Comparison of ENCODE assay signal across 10 cellular contexts in the genomic region with DNA sequence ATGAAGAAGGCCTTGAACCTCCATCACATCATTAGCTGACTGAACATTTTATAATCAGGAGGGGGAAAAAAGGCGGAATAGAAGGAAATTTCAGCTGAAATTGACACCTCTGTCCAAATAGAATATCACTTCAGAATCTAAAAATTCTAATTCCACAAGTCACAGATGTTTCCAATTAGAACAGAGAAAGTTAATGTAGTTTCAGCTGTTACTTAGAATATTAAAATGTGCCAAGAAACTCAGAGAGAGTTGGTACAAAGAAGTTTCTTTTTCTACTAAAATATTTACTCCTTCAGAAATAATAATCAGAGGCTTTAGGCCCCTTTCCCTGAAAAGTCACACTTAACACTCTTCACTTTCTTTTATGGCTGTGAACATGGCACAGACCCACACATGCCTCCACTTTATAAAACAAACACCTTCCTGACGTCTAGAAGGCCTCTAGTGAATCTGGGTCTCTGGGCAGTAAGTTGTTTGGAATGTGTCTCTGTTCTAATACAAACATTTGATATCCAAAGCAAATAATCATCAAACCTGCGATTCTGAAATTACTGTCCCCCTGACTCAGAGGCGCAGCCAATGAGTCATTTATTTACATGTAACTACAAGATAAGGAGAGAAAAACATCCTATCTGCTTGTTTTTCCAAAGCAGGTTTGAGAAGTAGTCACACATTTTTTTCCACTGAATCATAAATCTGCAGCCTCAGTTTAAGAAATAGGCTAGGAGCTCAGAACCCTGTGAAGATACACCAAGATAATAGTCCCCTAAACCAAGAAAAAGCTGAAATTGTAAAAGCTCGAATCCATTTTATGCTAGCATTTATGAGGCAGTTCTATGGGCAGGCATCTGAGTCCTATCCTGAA.
DNase-seq lines count a peak whose midpoint lies in the region; ATAC-seq and TF ChIP-seq lines count a peak whose summit lies in the region.
"Had no signal": no experiment of that assay in that cellular context is flagged by ENCODE, and none has a peak within 500 bp of the region (broad histone marks: within the 10 kb centered on the region; RNA-seq: fewer than 3 reads in every experiment).

No MANE protein-coding gene starts in this region.

- H3K27ac Mint-ChIP-seq in activated CD4-positive, alpha-beta T cell treated with anti-CD3 and anti-CD28 coated beads, Interleukin-2, amount 10 ng/mL, durations not matched to agents 24 days and 14 days: peak overlapping the region; percentile 88
- H3K27ac Mint-ChIP-seq: CD4-positive, alpha-beta T cell had no signal

- intact Hi-C loops in activated CD4-positive, alpha-beta T cell treated with anti-CD3 and anti-CD28 coated beads, Interleukin-2, amount 10 ng/mL, durations not matched to agents 24 days and 14 days (cut with micrococcal nuclease): loop anchor here (1.0 to 5.0 kb wide), 8 partner anchors 13 to 1898 kb away; no protein-coding TSS in a partner anchor

- H3K27me3 ChIP-seq in thoracic aorta (replicated peaks; ENCODE audit: insufficient read depth): no peaks in the 10 kb centered on the region
- H3K27me3 ChIP-seq: neutrophil had no signal

- peaks cover 6% of the 10 kb centered on the region for H3K9me3 ChIP-seq in thoracic aorta
- H3K9me3 ChIP-seq: neutrophil had no signal

- peaks cover 20 to 38% of the 10 kb centered on the region in 2 donors for H3K4me1 ChIP-seq in thoracic aorta (ENCODE audit: control insufficient read depth in 1 of 2, low read depth in 2 of 2)

- peaks cover 7% of the 10 kb centered on the region for H3K36me3 Mint-ChIP-seq in activated CD4-positive, alpha-beta T cell treated with anti-CD3 and anti-CD28 coated beads, Interleukin-2, amount 10 ng/mL, durations not matched to agents 24 days and 14 days (ENCODE audit: low read depth)

- WGBS in adipose tissue, 3 donors: 19 to 54% (median 47%) methylated on average over 5 of the region's 5 CpGs

- H3K4me3 Mint-ChIP-seq in activated CD4-positive, alpha-beta T cell treated with anti-CD3 and anti-CD28 coated beads, Interleukin-2, amount 10 ng/mL, durations not matched to agents 24 days and 14 days: peak overlapping the region; percentile 35
- H3K4me3 Mint-ChIP-seq: CD4-positive, alpha-beta T cell had no signal

- ATAC-seq in thoracic aorta (ENCODE audit: insufficient number of reproducible peaks, low FRiP score, low read depth) (peak; percentile 62), GM19035 (IDR thresholded peaks at IDR 0.05; ENCODE audit: unreplicated experiment) (no peak), HG03571 (IDR thresholded peaks at IDR 0.05; ENCODE audit: unreplicated experiment) (no peak), HG03039 (IDR thresholded peaks at IDR 0.05; ENCODE audit: unreplicated experiment) (no peak)

- H3K36me3 ChIP-seq in thoracic aorta: no peaks in the 10 kb centered on the region
- H3K36me3 ChIP-seq: neutrophil had no signal

- H3K9me3 Mint-ChIP-seq in activated CD4-positive, alpha-beta T cell treated with anti-CD3 and anti-CD28 coated beads, Interleukin-2, amount 10 ng/mL, durations not matched to agents 24 days and 14 days: peaks cover 24% of the 10 kb centered on the region

- no peaks in the 10 kb centered on the region for H3K27me3 Mint-ChIP-seq in activated CD4-positive, alpha-beta T cell treated with anti-CD3 and anti-CD28 coated beads, Interleukin-2, amount 10 ng/mL, durations not matched to agents 24 days and 14 days
- H3K27me3 Mint-ChIP-seq: CD4-positive, alpha-beta T cell had no signal

- TF ChIP-seq CTCF in thoracic aorta (IDR thresholded peaks at IDR 0.05): no peak

- H3K27ac ChIP-seq in adipose tissue (ENCODE audit: low read depth, low read length) (peak overlapping the region; percentile 40), thoracic aorta (peak overlapping the region; percentile 55 to 74)
- H3K27ac ChIP-seq: neutrophil had no signal

- H3K4me1 Mint-ChIP-seq in activated CD4-positive, alpha-beta T cell treated with anti-CD3 and anti-CD28 coated beads, Interleukin-2, amount 10 ng/mL, durations not matched to agents 24 days and 14 days: peaks cover 28% of the 10 kb centered on the region

- DNase-seq in activated CD4-positive, alpha-beta T cell treated with anti-CD3 and anti-CD28 coated beads, Interleukin-2, amount 10 ng/mL, durations not matched to agents 24 days and 14 days: no peak
- DNase-seq in activated CD4-positive, alpha-beta T cell treated with anti-CD3 and anti-CD28 coated beads, Interleukin-2, amount 50 U/mL, for 4 hours: no peak
- peak; percentile 98 for DNase-seq in iris pigment epithelial cell (ENCODE audit: low read depth)
- DNase-seq in thoracic aorta (ENCODE audit: low spot score): no peak
- DNase-seq: CD4-positive, alpha-beta T cell had no signal

- H3K4me3 ChIP-seq in thoracic aorta: peak overlapping the region; percentile 20
